In genomic region chr1:36384542-36385409, GRCh38 we compare ENCODE assay signal across 8 cellular contexts.
DNase-seq lines count a peak whose midpoint lies in the region; ATAC-seq and TF ChIP-seq lines count a peak whose summit lies in the region.

No MANE protein-coding gene starts in this region.

- peaks cover 44% of the 10 kb centered on the region for H3K4me1 Mint-ChIP-seq in T-helper 1 cell treated with Interleukin-12 subunit alpha and Interleukin-12 subunit beta and Interleukin-4 antibody, amounts not matched to agents 30 μg/mL and 1 μg/mL, for 36 hours (ENCODE audit: low read depth)

- no peaks in the 10 kb centered on the region for H3K9me3 ChIP-seq in ES-I3 (ENCODE audit: control insufficient read depth, insufficient read depth, low read length)
- no peaks in the 10 kb centered on the region for H3K9me3 ChIP-seq in Loucy (ENCODE audit: insufficient read depth, low read depth, low read length)

- H3K27me3 Mint-ChIP-seq in T-helper 1 cell treated with Interleukin-12 subunit alpha and Interleukin-12 subunit beta and Interleukin-4 antibody, amounts not matched to agents 30 μg/mL and 1 μg/mL, for 36 hours (ENCODE audit: low read depth): no peaks in the 10 kb centered on the region

- no peaks in the 10 kb centered on the region for H3K27me3 ChIP-seq in Loucy (ENCODE audit: insufficient read depth, low read length, poor library complexity, severe bottlenecking)

- H2AFZ ChIP-seq in Loucy (ENCODE audit: low read length): peak overlapping the region; percentile 83

- peaks cover 4% of the 10 kb centered on the region for H4K20me1 ChIP-seq in Loucy (ENCODE audit: insufficient read depth, low read length, poor library complexity, severe bottlenecking)

- H3K27ac Mint-ChIP-seq in T-helper 1 cell treated with Interleukin-12 subunit alpha and Interleukin-12 subunit beta and Interleukin-4 antibody, amounts not matched to agents 30 μg/mL and 1 μg/mL, for 36 hours: peak overlapping the region; percentile 87

- H3K36me3 ChIP-seq in ES-I3 (ENCODE audit: insufficient read depth, low read length) (peaks cover 2% of the 10 kb centered on the region; the same call in 1 of the 2 replicates), Loucy (ENCODE audit: insufficient read depth, low read length) (no peaks in the 10 kb centered on the region)

- H3K36me3 Mint-ChIP-seq in T-helper 1 cell treated with Interleukin-12 subunit alpha and Interleukin-12 subunit beta and Interleukin-4 antibody, amounts not matched to agents 30 μg/mL and 1 μg/mL, for 36 hours (ENCODE audit: low read depth): peaks cover 23% of the 10 kb centered on the region

- peak overlapping the region; percentile 91 for H3K9ac ChIP-seq in ES-I3 (ENCODE audit: low read depth, low read length)
- peak overlapping the region; percentile 81 for H3K9ac ChIP-seq in Loucy (ENCODE audit: low read depth, low read length, poor library complexity, severe bottlenecking)

- no peak for ATAC-seq in HG03280 (IDR thresholded peaks at IDR 0.05; ENCODE audit: unreplicated experiment)

- H3K79me2 ChIP-seq in Loucy (ENCODE audit: insufficient read depth, low read length): peaks cover 56% of the 10 kb centered on the region

- peaks cover 3% of the 10 kb centered on the region; the same call in 1 of the 2 replicates for H3F3A ChIP-seq in Loucy (ENCODE audit: low read depth)

- no peaks in the 10 kb centered on the region for H3K9me2 ChIP-seq in Loucy (replicated peaks; ENCODE audit: low read depth, low read length)

- no peak for TF ChIP-seq CTCF in Loucy (conservative IDR thresholded peaks at IDR 0.05; ENCODE audit: low read length)

- peak overlapping the region; percentile 96 for H3K4me3 ChIP-seq in Loucy (ENCODE audit: low read length, poor library complexity, severe bottlenecking)

- H3K4me3 Mint-ChIP-seq in T-helper 1 cell treated with Interleukin-12 subunit alpha and Interleukin-12 subunit beta and Interleukin-4 antibody, amounts not matched to agents 30 μg/mL and 1 μg/mL, for 36 hours: peak overlapping the region; percentile 82

- H3K4me1 ChIP-seq in ES-I3 (ENCODE audit: insufficient read depth, low read length) (peaks cover 24% of the 10 kb centered on the region), Loucy (ENCODE audit: insufficient read depth, low read length, poor library complexity, severe bottlenecking) (peaks cover 45% of the 10 kb centered on the region)

- H3K4me2 ChIP-seq in Loucy (ENCODE audit: low read depth, low read length, poor library complexity, severe bottlenecking): peak overlapping the region; percentile 91

- DNase-seq in cerebellar cortex (ENCODE audit: low spot score) (peak; percentile 78), kidney tubule cell (ENCODE audit: low spot score) (peak; percentile 85), GOT3 (lab: John Stamatoyannopoulos, UW) (no peak)
- peak; percentile 22 for DNase-seq in stimulated activated CD4-positive, alpha-beta T cell treated with anti-CD3 and anti-CD28 coated beads, Interleukin-4, amount 100 ng/mL, for 1 hour

- H3K9me3 Mint-ChIP-seq in T-helper 1 cell treated with Interleukin-12 subunit alpha and Interleukin-12 subunit beta and Interleukin-4 antibody, amounts not matched to agents 30 μg/mL and 1 μg/mL, for 36 hours: no peaks in the 10 kb centered on the region
